In the genomic region with DNA sequence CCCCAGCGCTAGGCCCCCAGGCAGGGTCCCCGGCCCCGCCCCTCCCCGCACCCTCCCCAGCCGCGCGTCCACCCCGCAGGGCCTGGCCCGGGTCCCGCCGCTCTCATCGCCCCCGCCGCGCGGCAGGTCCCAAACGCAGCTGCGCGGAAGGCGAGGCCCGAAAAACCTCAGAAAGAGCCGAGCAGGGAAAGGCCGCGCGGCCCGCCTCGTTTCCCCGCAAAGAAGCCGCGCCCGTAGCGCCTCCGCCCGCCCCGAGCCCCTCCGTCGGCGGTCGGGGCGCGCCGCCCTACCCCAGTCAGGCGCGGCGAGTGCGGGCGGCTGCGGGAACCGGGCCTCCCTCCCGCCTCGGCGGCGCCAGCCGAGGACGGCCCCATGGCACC, we compare ENCODE assay signal across 8 cellular contexts. TPM values are rescaled to one million over a fixed set of nuclear protein-coding genes. Genes with fewer than 3 reads are reported as not detected.
A peak's percentile ranks its signal among the peaks of the same experiment; 100 is the strongest.
DNase-seq lines count a peak whose midpoint lies in the region; ATAC-seq and TF ChIP-seq lines count a peak whose summit lies in the region.

No MANE protein-coding gene starts in this region.

- H2BK15ac ChIP-seq in IMR-90 (ENCODE audit: low read depth, low read length): no peak overlapping the region

- H3K56ac ChIP-seq in IMR-90 (ENCODE audit: extremely low read depth, insufficient read depth, low read length): no peak overlapping the region

- BruUV-seq in IMR-90 (replicated peaks; lab: Mats Ljungman, UMichigan) (no TSS peak), MCF 10A (replicated peaks; lab: Mats Ljungman, UMichigan) (no TSS peak)

- H3K4me1 Mint-ChIP-seq in MCF 10A (ENCODE audit: insufficient read depth, unreplicated experiment) (peaks cover 6% of the 10 kb centered on the region), mesothelial cell of epicardium (peaks cover 12% of the 10 kb centered on the region)

- H3K9me3 Mint-ChIP-seq in MCF 10A (ENCODE audit: unreplicated experiment) (no peaks in the 10 kb centered on the region), mesothelial cell of epicardium (peaks cover 8% of the 10 kb centered on the region)

- peaks cover 72% of the 10 kb centered on the region for H3K79me2 ChIP-seq in DND-41 (ENCODE audit: insufficient read depth, low read length)

- peak overlapping the region; percentile 88 for H2AK9ac ChIP-seq in IMR-90 (replicated peaks; ENCODE audit: low read depth, low read length, poor library complexity)

- H3K18ac ChIP-seq in IMR-90 (ENCODE audit: low read depth, low read length): no peak overlapping the region

- intact Hi-C loops in IMR-90 (cut with micrococcal nuclease): no loop called here
- intact Hi-C loops in MCF 10A (cut with micrococcal nuclease): no loop called here

- peak; percentile 47 for DNase-seq in DND-41
- no peak for DNase-seq in IMR-90
- peak; percentile 17 for DNase-seq in MCF 10A (ENCODE audit: unreplicated experiment)
- peak in 1 of 2 experiments; percentile 45 for DNase-seq in mesothelial cell of epicardium (ENCODE audit: low spot score in 2 of 2, unreplicated experiment in 2 of 2)
- DNase-seq in NCI-H2196 (lab: John Stamatoyannopoulos, UW; ENCODE audit: unreplicated experiment): no peak
- no peak for DNase-seq in LoVo (ENCODE audit: low spot score)
- DNase-seq in middle frontal gyrus (ENCODE audit: extremely low spot score, low spot score): no peak

- H3K4ac ChIP-seq in IMR-90 (ENCODE audit: low read depth, low read length): no peak overlapping the region

- H3K27ac Mint-ChIP-seq in MCF 10A (ENCODE audit: low read depth, unreplicated experiment): peak overlapping the region; percentile 61
- H3K27ac Mint-ChIP-seq in mesothelial cell of epicardium: peak overlapping the region; percentile 47

- H2AK5ac ChIP-seq in IMR-90 (ENCODE audit: low read depth, low read length): no peak overlapping the region

- H3K79me1 ChIP-seq in IMR-90 (ENCODE audit: low read depth in 1 of 2, low read length in 2 of 2): peaks cover 17 to 18% of the 10 kb centered on the region in 2 experiments

- no peak overlapping the region for H2BK120ac ChIP-seq in IMR-90 (ENCODE audit: low read depth, low read length)

- H3K36me3 ChIP-seq in DND-41 (ENCODE audit: insufficient read depth, low read length) (peaks cover 37% of the 10 kb centered on the region), IMR-90 (ENCODE audit: control insufficient read depth, insufficient read depth, low read length) (peaks cover 5% of the 10 kb centered on the region)

- dilution Hi-C loops in IMR-90 (cut with HindIII; ENCODE audit: low sequenced_read_pairs, unreplicated experiment): no loop called here

- ATAC-seq in DND-41 (ENCODE audit: insufficient read depth, low read depth) (peak; percentile 56), GM21423 (IDR thresholded peaks at IDR 0.05; ENCODE audit: unreplicated experiment) (peak; percentile 38), IMR-90 (ENCODE audit: low read depth) (peak; percentile 49)

- H4K91ac ChIP-seq in IMR-90 (ENCODE audit: insufficient read depth, low read depth, low read length): no peak overlapping the region

- no peak overlapping the region for H3K23ac ChIP-seq in IMR-90 (ENCODE audit: low read depth, low read length)

- peak overlapping the region; percentile 82 for H3K4me3 ChIP-seq in DND-41 (ENCODE audit: low read depth in 1 of 2, low read length in 2 of 2)
- peak overlapping the region; percentile 79 for H3K4me3 ChIP-seq in IMR-90 (ENCODE audit: insufficient read depth, low read depth, low read length)

- POLR2A ChIA-PET in IMR-90 (lab: Charles Lee; ENCODE audit: unreplicated experiment) (no interaction called here), MCF 10A (lab: Yijun Ruan, JAX) (interaction anchor here (0.7 to 0.8 kb wide), 2 partner anchors 23 to 74 kb away, joined by 3 to 4 read pairs; partner anchors contain the start of gene PGAM5)

- peak overlapping the region; percentile 99 for H3K9ac ChIP-seq in DND-41 (ENCODE audit: low read depth, low read length)
- peak overlapping the region; percentile 41; the same call in 1 of the 2 replicates for H3K9ac ChIP-seq in IMR-90 (ENCODE audit: low read depth, low read length)

- TF ChIP-seq CTCF in DND-41 (IDR thresholded peaks at IDR 0.05; ENCODE audit: borderline replicate concordance, extremely low read depth, low read length, poor library complexity, severe bottlenecking): no peak
- TF ChIP-seq CTCF in IMR-90 (conservative IDR thresholded peaks at IDR 0.05; ENCODE audit: low read depth, low read length): no peak
- no peak for TF ChIP-seq CTCF in MCF 10A (IDR thresholded peaks at IDR 0.05; ENCODE audit: unreplicated experiment)
- no peak for TF ChIP-seq CTCF in mesothelial cell of epicardium (IDR thresholded peaks at IDR 0.05; ENCODE audit: unreplicated experiment)

- H3K4me1 ChIP-seq in DND-41 (ENCODE audit: insufficient read depth, low read length) (peaks cover 30% of the 10 kb centered on the region), IMR-90 (ENCODE audit: control insufficient read depth, insufficient read depth, low read length) (peaks cover 3% of the 10 kb centered on the region; the same call in 1 of the 2 replicates)

- H3K14ac ChIP-seq in IMR-90 (replicated peaks; ENCODE audit: low read depth, low read length): no peak overlapping the region

- H3K36me3 Mint-ChIP-seq in MCF 10A (ENCODE audit: insufficient read depth, unreplicated experiment) (peaks cover 11% of the 10 kb centered on the region), mesothelial cell of epicardium (peaks cover 8% of the 10 kb centered on the region)

- in situ Hi-C loops in IMR-90 (cut with MboI; ENCODE audit: low sequenced_read_pairs): no loop called here

- H3K9me3 ChIP-seq in DND-41 (ENCODE audit: insufficient read depth, low read length, severe bottlenecking): no peaks in the 10 kb centered on the region
- no peaks in the 10 kb centered on the region for H3K9me3 ChIP-seq in IMR-90 (ENCODE audit: control insufficient read depth, insufficient read depth, low read length)

- peak overlapping the region; percentile 64 for H3K4me2 ChIP-seq in DND-41 (ENCODE audit: insufficient read depth, low read length)
- H3K4me2 ChIP-seq in IMR-90 (ENCODE audit: low read depth, low read length): peak overlapping the region; percentile 69; the same call in 1 of the 2 replicates

- H4K20me1 ChIP-seq in DND-41 (ENCODE audit: insufficient read depth, low read length) (peaks cover 41% of the 10 kb centered on the region), IMR-90 (ENCODE audit: insufficient read depth, low read length) (peaks cover 3% of the 10 kb centered on the region; the same call in 1 of the 2 replicates)

- H2AFZ ChIP-seq in DND-41 (ENCODE audit: low read depth, low read length) (peak overlapping the region; percentile 64), IMR-90 (replicated peaks; ENCODE audit: low read length, poor library complexity) (peak overlapping the region; percentile 94)

- CTCF ChIA-PET in IMR-90 (lab: Yijun Ruan, JAX): no interaction called here
- CTCF ChIA-PET in MCF 10A (lab: Yijun Ruan, JAX): no interaction called here

- TF ChIP-seq RAD21 in IMR-90 (IDR thresholded peaks at IDR 0.05; ENCODE audit: low read length): no peak

- H3K27me3 ChIP-seq in DND-41 (ENCODE audit: insufficient read depth, low read length, poor library complexity) (no peaks in the 10 kb centered on the region), IMR-90 (ENCODE audit: control insufficient read depth, insufficient read depth, low read length) (no peaks in the 10 kb centered on the region)

- H3K4me3 Mint-ChIP-seq in MCF 10A (ENCODE audit: unreplicated experiment): peak overlapping the region; percentile 80
- H3K4me3 Mint-ChIP-seq in mesothelial cell of epicardium: peak overlapping the region; percentile 71

- H4K8ac ChIP-seq in IMR-90 (ENCODE audit: low read depth in 2 of 2, low read length in 2 of 2): no peak overlapping the region

- H3K27me3 Mint-ChIP-seq in MCF 10A (ENCODE audit: insufficient read depth, unreplicated experiment): no peaks in the 10 kb centered on the region
- H3K27me3 Mint-ChIP-seq in mesothelial cell of epicardium (ENCODE audit: low read depth): peaks cover 9% of the 10 kb centered on the region

- H3K27ac ChIP-seq in DND-41 (ENCODE audit: low read length) (peak overlapping the region; percentile 89), IMR-90 (ENCODE audit: insufficient read depth, low read length) (peak overlapping the region; percentile 11; the same call in 1 of the 2 replicates)

- no peak overlapping the region for H2BK5ac ChIP-seq in IMR-90 (ENCODE audit: low read depth, low read length, poor library complexity, severe bottlenecking)

- no peaks in the 10 kb centered on the region; the same call in 1 of the 2 replicates for H3K9me1 ChIP-seq in IMR-90 (ENCODE audit: insufficient read depth, low read length)

- TF ChIP-seq POLR2A in IMR-90 (IDR thresholded peaks at IDR 0.05; ENCODE audit: low read depth, low read length): no peak

- no peak overlapping the region for H2BK20ac ChIP-seq in IMR-90 (ENCODE audit: low read depth, low read length)

- no peak overlapping the region for H4K5ac ChIP-seq in IMR-90 (ENCODE audit: low read depth, low read length)

- 0% methylated on average over 38 of the region's 55 CpGs; no CpG with 5 or more reads in 1 of the 2 experiments for WGBS in IMR-90 (ENCODE audit: extremely low coverage in 2 of 2, insufficient read length in 1 of 2), 2 experiments

TF ChIP-seq in IMR-90, 13 proteins besides CTCF, POLR2A, EP300 and RAD21 (continues in another document):
- TF ChIP-seq MAFK (IDR thresholded peaks at IDR 0.05; ENCODE audit: low read depth, low read length) (no peak), MAZ (IDR thresholded peaks at IDR 0.05; ENCODE audit: borderline replicate concordance, low read depth, low read length) (no peak), BHLHE40 (IDR thresholded peaks at IDR 0.05; ENCODE audit: low read depth, low read length) (no peak), RFX5 (IDR thresholded peaks at IDR 0.05; ENCODE audit: low read depth, low read length) (no peak), FOS (IDR thresholded peaks at IDR 0.05; ENCODE audit: low read depth, low read length) (no peak)

RNA-seq across cellular contexts. Expression of gene POLE, which starts 0.3 kb away (rescaled TPM):
- total RNA-seq in IMR-90 (2012; rRNA removed) (17.2 TPM in 2 replicates), MCF 10A (2022) (36.3 and 40.4 TPM in 2 replicates), mesothelial cell of epicardium (114 to 124 TPM (median 122 TPM) in 3 replicates)
- 20.7 and 22.4 TPM in 2 replicates for polyA plus RNA-seq in IMR-90 (2012; rRNA removed)
- polyA plus RNA-seq in IMR-90 (2012; cell fraction: cytosol; rRNA removed): 5.0 and 6.0 TPM in 2 replicates
- polyA plus RNA-seq in IMR-90 (2012; cell fraction: nucleus; rRNA removed; ENCODE audit: low replicate concordance): 98.2 and 146 TPM in 2 replicates

RNA-seq across cellular contexts. Expression of gene PXMP2, which starts 0.6 kb away (rescaled TPM):
- 10.9 and 13.3 TPM in 2 replicates for total RNA-seq in IMR-90 (2012; rRNA removed)
- polyA plus RNA-seq in IMR-90 (2012; rRNA removed): 20.1 and 20.7 TPM in 2 replicates
- polyA plus RNA-seq in IMR-90 (2012; cell fraction: cytosol; rRNA removed): 19.8 and 25.9 TPM in 2 replicates
- polyA plus RNA-seq in IMR-90 (2012; cell fraction: nucleus; rRNA removed; ENCODE audit: low replicate concordance): 9.2 and 12.3 TPM in 2 replicates
- 23.8 and 28.1 TPM in 2 replicates for total RNA-seq in MCF 10A (2022)
- 23.6 to 25.2 TPM (median 25.0 TPM) in 3 replicates for total RNA-seq in mesothelial cell of epicardium

RNA-seq across cellular contexts. Expression of gene PGAM5, which starts 23.8 kb away (rescaled TPM):
- total RNA-seq in IMR-90 (2012; rRNA removed): 36.9 and 37.8 TPM in 2 replicates
- polyA plus RNA-seq in IMR-90 (2012; rRNA removed): 24.1 and 25.2 TPM in 2 replicates
- polyA plus RNA-seq in IMR-90 (2012; cell fraction: cytosol; rRNA removed): 11.1 and 21.8 TPM in 2 replicates
- 8.5 and 14.7 TPM in 2 replicates for polyA plus RNA-seq in IMR-90 (2012; cell fraction: nucleus; rRNA removed; ENCODE audit: low replicate concordance)
- 69.8 and 84.0 TPM in 2 replicates for total RNA-seq in MCF 10A (2022)
- total RNA-seq in mesothelial cell of epicardium: 23.5 to 26.6 TPM (median 24.5 TPM) in 3 replicates

Comparison
In these comparisons a context has a peak if more than half of its experiments do, and no peak if none do; other contexts are left out.
1. DNase-seq: peak in DND-41 (single experiment) and MCF 10A (single experiment); none in IMR-90 (single experiment), NCI-H2196 (single experiment), LoVo (single experiment) and middle frontal gyrus (single experiment).
2. Peak in every context shown above with its lines, with median percentiles within 50 percentile points of each other: ATAC-seq.